Comparison of ENCODE assay signal across 17 cellular contexts in the genomic region with DNA sequence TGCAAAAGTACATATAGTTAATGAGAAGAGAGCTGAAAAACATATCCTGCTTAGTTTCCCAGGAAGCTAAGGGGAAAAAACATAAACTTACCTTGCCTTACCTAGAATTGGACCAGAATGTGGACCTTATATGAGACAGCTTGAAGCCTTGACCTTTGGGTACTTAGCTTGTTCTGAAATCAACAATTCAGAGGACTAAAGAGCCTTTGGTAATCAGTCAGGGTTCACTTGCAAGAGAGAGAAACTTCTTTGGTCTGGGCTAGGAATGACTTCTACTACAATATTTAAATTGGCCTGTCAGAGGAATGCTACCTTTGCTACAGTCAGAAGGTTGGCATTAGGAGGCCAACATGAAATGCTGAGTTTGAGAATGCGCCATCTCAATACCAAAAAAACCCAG. TPM values are rescaled to one million over a fixed set of nuclear protein-coding genes. Genes with fewer than 3 reads are reported as not detected.
DNase-seq lines count a peak whose midpoint lies in the region; ATAC-seq, FAIRE-seq and TF ChIP-seq lines count a peak whose summit lies in the region.
"Had no signal": no experiment of that assay in that cellular context is flagged by ENCODE, and none has a peak within 500 bp of the region (broad histone marks: within the 10 kb centered on the region; RNA-seq: fewer than 3 reads in every experiment).

No MANE protein-coding gene starts in this region.

- CTCF ChIA-PET in CD4-positive, alpha-beta memory T cell (lab: Charles Lee; ENCODE audit: partially characterized antibody), result interaction anchor here (0.6 to 1.4 kb wide), 2 partner anchors 11 to 51 kb away, joined by 3 read pairs; no protein-coding TSS in a partner anchor
- CTCF ChIA-PET in GM12878 (lab: Yijun Ruan, JAX), result interaction anchor here (0.8 to 1.7 kb wide), 6 partner anchors 11 to 854 kb away, joined by 3 to 7 read pairs (median 4); no protein-coding TSS in a partner anchor

- POLR2A ChIA-PET in CD4-positive, alpha-beta memory T cell (lab: Charles Lee; ENCODE audit: partially characterized antibody), result interaction anchor here (0.6 kb wide), 1 partner anchor 22 kb away, joined by 3 read pairs; no protein-coding TSS in a partner anchor
- POLR2A ChIA-PET in GM12878 (lab: Charles Lee), result interaction anchor here (0.6 kb wide), 2 partner anchors 50 to 101 kb away, joined by 3 to 5 read pairs; no protein-coding TSS in a partner anchor

- peaks cover 46% of the 10 kb centered on the region for H3K79me2 ChIP-seq in GM12878 (ENCODE audit: control insufficient read depth, insufficient read depth, low read length)

- H2AFZ ChIP-seq in GM12878 (ENCODE audit: control insufficient read depth, low read depth, low read length), result no peak overlapping the region

- no peak for TF ChIP-seq POLR2A in GM12878 (IDR thresholded peaks at IDR 0.05; ENCODE audit: low read depth, low read length)

- intact Hi-C loops in CD4-positive, alpha-beta memory T cell (cut with micrococcal nuclease), result no loop called here
- intact Hi-C loops in GM12878 (cut with micrococcal nuclease; ENCODE audit: unreplicated experiment), result no loop called here

- peak overlapping the region in 4 of 7 donors; percentile 50 to 65 (median 55) for H3K27ac Mint-ChIP-seq in CD4-positive, alpha-beta memory T cell
- H3K27ac Mint-ChIP-seq in mesothelial cell of epicardium, result peak overlapping the region; percentile 24

- H3K4me1 ChIP-seq in CD4-positive, alpha-beta memory T cell (ENCODE audit: insufficient read depth, low read length), result peaks cover 12% of the 10 kb centered on the region
- H3K4me1 ChIP-seq in GM12878 (ENCODE audit: control insufficient read depth, insufficient read depth, low read length) (peaks cover 12% of the 10 kb centered on the region), HAP-1 (peaks cover 7% of the 10 kb centered on the region; the same call in 1 of the 2 replicates)
- H3K4me1 ChIP-seq: suprapubic skin had no signal

- no peak overlapping the region for H3K27ac ChIP-seq in CD4-positive, alpha-beta memory T cell (ENCODE audit: low read depth, low read length)
- H3K27ac ChIP-seq in GM12878 (ENCODE audit: control insufficient read depth, insufficient read depth), result no peak overlapping the region
- H3K27ac ChIP-seq: suprapubic skin had no signal

- in situ Hi-C loops in GM12878 (cut with MboI), result no loop called here
- in situ Hi-C loops in HAP-1 (cut with MboI; ENCODE audit: low sequenced_read_pairs), result no loop called here

- no peak for TF ChIP-seq RAD21 in GM12878 (IDR thresholded peaks at IDR 0.05; ENCODE audit: insufficient read depth, low read depth, low read length)

- peaks cover 31 to 52% (median 41%) of the 10 kb centered on the region in 4 donors for H3K4me1 Mint-ChIP-seq in CD4-positive, alpha-beta memory T cell
- peaks cover 15% of the 10 kb centered on the region for H3K4me1 Mint-ChIP-seq in mesothelial cell of epicardium

- no peak overlapping the region for H3K9ac ChIP-seq in GM12878 (ENCODE audit: control insufficient read depth, insufficient read depth, low read length)
- H3K9ac ChIP-seq: SK-N-SH had no signal

- peaks cover 4 to 5% of the 10 kb centered on the region in 2 donors for H3K36me3 Mint-ChIP-seq in CD4-positive, alpha-beta memory T cell
- peaks cover 10% of the 10 kb centered on the region for H3K36me3 Mint-ChIP-seq in mesothelial cell of epicardium

- H3K27me3 ChIP-seq in CD4-positive, alpha-beta memory T cell (ENCODE audit: insufficient read depth, low read length), result no peaks in the 10 kb centered on the region
- no peaks in the 10 kb centered on the region for H3K27me3 ChIP-seq in GM12878 (replicated peaks in 1 of 2; ENCODE audit: control insufficient read depth in 2 of 2, insufficient read depth in 2 of 2, low read length in 1 of 2)
- H3K27me3 ChIP-seq in HAP-1 (ENCODE audit: low read depth), result no peaks in the 10 kb centered on the region
- H3K27me3 ChIP-seq: suprapubic skin had no signal

- no peaks in the 10 kb centered on the region for H3K9me3 Mint-ChIP-seq in CD4-positive, alpha-beta memory T cell
- peaks cover 8% of the 10 kb centered on the region for H3K9me3 Mint-ChIP-seq in mesothelial cell of epicardium

- ATAC-seq in GM18868 (IDR thresholded peaks at IDR 0.05; ENCODE audit: unreplicated experiment) (peak; percentile 52), GM12878 (peak; percentile 46), GM21786 (IDR thresholded peaks at IDR 0.05; ENCODE audit: unreplicated experiment) (no peak)
- ATAC-seq: Panc1, sciatic nerve had no signal

- H3K4me3 ChIP-seq in CD4-positive, alpha-beta memory T cell (ENCODE audit: low read length in 2 of 2), result no peak overlapping the region
- no peak overlapping the region for H3K4me3 ChIP-seq in GM12878
- no peak overlapping the region for H3K4me3 ChIP-seq in HAP-1
- H3K4me3 ChIP-seq: suprapubic skin had no signal

- H3K9me3 ChIP-seq in CD4-positive, alpha-beta memory T cell (ENCODE audit: control insufficient read depth in 1 of 2, low read length in 2 of 2), result no peaks in the 10 kb centered on the region
- H3K9me3 ChIP-seq in GM12878 (replicated peaks; ENCODE audit: control insufficient read depth, insufficient read depth, low read length), result no peaks in the 10 kb centered on the region
- no peaks in the 10 kb centered on the region for H3K9me3 ChIP-seq in HAP-1
- H3K9me3 ChIP-seq: SK-N-SH, suprapubic skin had no signal

- DNase-seq in CD4-positive, alpha-beta memory T cell, result no peak
- DNase-seq in GM12878 (ENCODE audit: low read depth, low spot score) (no peak), mesothelial cell of epicardium (ENCODE audit: low spot score in 2 of 2, unreplicated experiment in 2 of 2) (no peak), DMS79 treated with DMSO at 0.1 percent for 48 hours (lab: John Stamatoyannopoulos, UW) (no peak), HAP-1 (ENCODE audit: low spot score in 2 of 2) (no peak), DMS153 (lab: John Stamatoyannopoulos, UW) (no peak)
- DNase-seq: activated CD8-positive, alpha-beta memory T cell treated with anti-CD3 and anti-CD28 coated beads, Interleukin-2, amount 50 U/mL, for 48 hours; effector CD8-positive, alpha-beta T cell; NCI-H2171; SK-N-SH had no signal

- no peaks in the 10 kb centered on the region for H3K36me3 ChIP-seq in CD4-positive, alpha-beta memory T cell (ENCODE audit: insufficient read depth, low read length)
- H3K36me3 ChIP-seq in GM12878 (ENCODE audit: control insufficient read depth in 2 of 2, insufficient read depth in 2 of 2, low read length in 1 of 2), result no peaks in the 10 kb centered on the region
- no peaks in the 10 kb centered on the region for H3K36me3 ChIP-seq in HAP-1 (replicated peaks)
- H3K36me3 ChIP-seq: suprapubic skin had no signal

- no peaks in the 10 kb centered on the region for H3K27me3 Mint-ChIP-seq in CD4-positive, alpha-beta memory T cell
- H3K27me3 Mint-ChIP-seq in mesothelial cell of epicardium (ENCODE audit: low read depth), result no peaks in the 10 kb centered on the region

- H4K20me1 ChIP-seq in GM12878 (ENCODE audit: control insufficient read depth, insufficient read depth), result no peaks in the 10 kb centered on the region

- WGBS in GM12878 (ENCODE audit: insufficient coverage, insufficient replicate concordance, low lambda C conversion rate, missing lambda C conversion rate), result 100% methylated on average over 1 of the region's 1 CpG

- no TSS peak for BruUV-seq in GM12878 (replicated peaks; lab: Mats Ljungman, UMichigan)

- RAD21 ChIA-PET in GM12878 (lab: Charles Lee; ENCODE audit: unreplicated experiment), result interaction anchor here (0.7 to 1.2 kb wide), 4 partner anchors 22 to 1256 kb away, joined by 3 to 4 read pairs (median 3); a partner anchor contains a TSS

- H3K4me2 ChIP-seq in GM12878 (ENCODE audit: control insufficient read depth, insufficient read depth), result no peak overlapping the region; the same call in 1 of the 2 replicates
- H3K4me2 ChIP-seq: SK-N-SH had no signal

- TF ChIP-seq EP300 in GM12878 (IDR thresholded peaks at IDR 0.05; ENCODE audit: borderline replicate concordance in 1 of 2, control insufficient read depth in 1 of 2, low read depth in 2 of 2, low read length in 2 of 2), result no peak

- SMC1A ChIA-PET in GM12878 (lab: Charles Lee; ENCODE audit: uncharacterized antibody, unreplicated experiment), result interaction anchor here (0.6 to 1.6 kb wide), 7 partner anchors 10 to 1031 kb away, joined by 3 to 6 read pairs (median 3); no protein-coding TSS in a partner anchor

- FAIRE-seq in GM12878 (lab: Jason Lieb, UNC), result no peak
- FAIRE-seq: G401.6, keratinocyte had no signal

- TF ChIP-seq CTCF in GM12878 (IDR thresholded peaks at IDR 0.05 in 2 of 3, conservative IDR thresholded peaks at IDR 0.05 in 1 of 3; ENCODE audit: control insufficient read depth in 2 of 3, extremely low read depth in 1 of 3, insufficient read depth in 1 of 3, low read depth in 3 of 3, low read length in 3 of 3), result no peak
- TF ChIP-seq CTCF in mesothelial cell of epicardium (IDR thresholded peaks at IDR 0.05; ENCODE audit: unreplicated experiment), result no peak

- H3K4me3 Mint-ChIP-seq in CD4-positive, alpha-beta memory T cell, result no peak overlapping the region
- H3K4me3 Mint-ChIP-seq in mesothelial cell of epicardium, result no peak overlapping the region

TF ChIP-seq in GM12878, 131 proteins besides CTCF, POLR2A, EP300 and RAD21 (continues in another document):
- TF ChIP-seq ZNF274 (IDR thresholded peaks at IDR 0.05; ENCODE audit: insufficient read depth, insufficient read length), result no peak
- TF ChIP-seq ZNF207 (IDR thresholded peaks at IDR 0.05; ENCODE audit: borderline replicate concordance), result no peak
- no peak for TF ChIP-seq PAX8 (IDR thresholded peaks at IDR 0.05)
- no peak for TF ChIP-seq ZNF24 (IDR thresholded peaks at IDR 0.05)
- no peak for TF ChIP-seq CEBPB (IDR thresholded peaks at IDR 0.05; ENCODE audit: borderline replicate concordance in 1 of 2, low read depth in 2 of 2, low read length in 2 of 2)

RNA-seq across cellular contexts. Expression of a gene that starts 24.9 kb away (rescaled TPM):
- 10 to 100 TPM; 17.9 to 20.6 TPM for total RNA-seq in CD4-positive, alpha-beta memory T cell
- polyA plus RNA-seq in CD4-positive, alpha-beta memory T cell, result 10 to 100 TPM in 1 of 2 donors, 1 to 10 TPM in 1; 6.9 to 10.8 TPM
- total RNA-seq in GM12878 (2013; cell fraction: nucleolus; rRNA removed), result 49.2 and 52.5 TPM in 2 replicates
- total RNA-seq in GM12878 (2014; rRNA removed) (9.4 and 11.9 TPM in 2 replicates), GM12878 (2014; rRNA removed; fragmentation: Illumina TruSeq; extraction: Trizol) (11.4 and 11.7 TPM in 2 replicates), GM12878 (2021) (9.8 and 11.9 TPM in 2 replicates), mesothelial cell of epicardium (25.6 to 27.8 TPM (median 26.4 TPM) in 3 replicates)
- 4.6 TPM for polyA plus RNA-seq in GM12878 (2011; ENCODE audit: low read depth)
- polyA plus RNA-seq in GM12878 (2011; rRNA removed) (26.0 and 32.2 TPM in 2 replicates), GM12878 (2014; fragmentation: Illumina TruSeq; extraction: Trizol) (9.1 and 11.4 TPM in 2 replicates), GM12878 (2014; fragmentation: Nextera tagmentation; extraction: Ambion mirVana) (1 to 10 TPM; 2.8 to 3.5 TPM), GM12878 (2014; rRNA removed) (6.0 and 8.0 TPM in 2 replicates), GM12878 (2016; fragmentation: Nextera tagmentation; extraction: Ambion mirVana) (10 to 100 TPM in 1 of 2 experiments, 1 to 10 TPM in 1; 9.3 to 11.4 TPM)
- 12.2 and 20.6 TPM in 2 replicates for polyA plus RNA-seq in GM12878 (2011; cell fraction: cytosol; rRNA removed)
- 10.3 and 10.4 TPM in 2 replicates for polyA plus RNA-seq in GM12878 (2011; cell fraction: nucleus; rRNA removed)
- polyA plus RNA-seq in GM12878 (2012), result 7.4 and 8.2 TPM in 2 replicates
- 32.2 and 41.7 TPM in 2 replicates for polyA minus RNA-seq in GM12878 (2011; rRNA and poly(A)+ RNA removed)
- polyA minus RNA-seq in GM12878 (2011; cell fraction: cytosol; rRNA and poly(A)+ RNA removed), result 8.0 and 8.6 TPM in 2 replicates
- 8.3 and 10.0 TPM in 2 replicates for polyA minus RNA-seq in GM12878 (2011; cell fraction: nucleus; rRNA and poly(A)+ RNA removed)
